ENCODE assay signal across 15 cellular contexts in genomic region chr9:119959846-119960545, GRCh38.
"Had no signal": no experiment of that assay in that cellular context is flagged by ENCODE, and none has a peak within 500 bp of the region (broad histone marks: within the 10 kb centered on the region; RNA-seq: fewer than 3 reads in every experiment).

No MANE protein-coding gene starts in this region.

- H3K9me3 ChIP-seq: psoas muscle, thoracic aorta, uterus had no signal

- H3K27me3 ChIP-seq: dorsolateral prefrontal cortex, uterus had no signal

- ATAC-seq: activated CD4-positive, alpha-beta T cell treated with anti-CD3 and anti-CD28 coated beads for 36 hours; activated CD8-positive, alpha-beta T cell treated with anti-CD3 and anti-CD28 coated beads for 36 hours; left lobe of liver; psoas muscle had no signal

- FAIRE-seq: islet of Langerhans had no signal

- DNase-seq: activated CD4-positive, alpha-beta T cell treated with anti-CD3 and anti-CD28 coated beads for 36 hours; activated CD8-positive, alpha-beta memory T cell treated with anti-CD3 and anti-CD28 coated beads, Interleukin-2, amount 50 U/mL, for 4 hours; activated CD8-positive, alpha-beta T cell treated with anti-CD3 and anti-CD28 coated beads for 36 hours; foreskin melanocyte; head of caudate nucleus; occipital lobe; psoas muscle; stimulated activated CD4-positive, alpha-beta T cell treated with anti-CD3 and anti-CD28 coated beads, Interleukin-4, amount 100 ng/mL, for 1 hour; SW 1271; T1000; uterus had no signal

- H3K4me3 ChIP-seq: dorsolateral prefrontal cortex, psoas muscle, thoracic aorta, uterus had no signal

- H3K4me1 ChIP-seq: uterus had no signal

- H3K36me3 ChIP-seq: thoracic aorta, uterus had no signal

- H3K27ac ChIP-seq: dorsolateral prefrontal cortex, psoas muscle, uterus had no signal
